ENCODE assay signal across 8 cellular contexts in genomic region chr22:41834005-41834975, GRCh38. TPM values are rescaled to one million over a fixed set of nuclear protein-coding genes. Genes with fewer than 3 reads are reported as not detected.
DNase-seq lines count a peak whose midpoint lies in the region; ATAC-seq and TF ChIP-seq lines count a peak whose summit lies in the region.

No MANE protein-coding gene starts in this region.

- CTCF ChIA-PET in Caco-2 (lab: Charles Lee) = interaction anchor here (1.3 kb wide), 1 partner anchor 137 kb away, joined by 3 read pairs; no protein-coding TSS in a partner anchor
- CTCF ChIA-PET in naive thymus-derived CD4-positive, alpha-beta T cell (lab: Charles Lee) = interaction anchor here (0.6 to 1.1 kb wide), 4 partner anchors 12 to 110 kb away, joined by 3 to 4 read pairs (median 3); no protein-coding TSS in a partner anchor

- POLR2A ChIA-PET in Caco-2 (lab: Charles Lee) = interaction anchor here (1.0 kb wide), 1 partner anchor 12 kb away, joined by 4 read pairs; no protein-coding TSS in a partner anchor
- POLR2A ChIA-PET in naive thymus-derived CD4-positive, alpha-beta T cell (lab: Charles Lee) = interaction anchor here (0.6 to 8.0 kb wide), 12 partner anchors 9 to 610 kb away, joined by 3 to 61 read pairs (median 8); partner anchors contain the start of gene CCDC134

- intact Hi-C loops in Caco-2 (cut with micrococcal nuclease; ENCODE audit: unreplicated experiment) = no loop called here
- intact Hi-C loops in naive thymus-derived CD4-positive, alpha-beta T cell (cut with micrococcal nuclease) = loop anchor here (1.0 to 10.0 kb wide), 2 partner anchors 23 to 241 kb away; partner anchors contain the start of genes NAGA (in 1 of the 2), PHETA2 (in 1 of the 2) and SMDT1 (in 1 of the 2)

- no peaks in the 10 kb centered on the region for H3K27me3 Mint-ChIP-seq in Caco-2 (ENCODE audit: insufficient read depth, unreplicated experiment)
- no peaks in the 10 kb centered on the region for H3K27me3 Mint-ChIP-seq in chondrocyte (ENCODE audit: low read depth)
- H3K27me3 Mint-ChIP-seq in naive thymus-derived CD4-positive, alpha-beta T cell = peaks cover 0 to 2% (median 0%) of the 10 kb centered on the region in 5 donors

- TSS peak; percentile 58 for BruUV-seq in Caco-2 (replicated peaks; lab: Mats Ljungman, UMichigan)

- peaks cover 18% of the 10 kb centered on the region for H3K4me1 ChIP-seq in Caco-2
- peaks cover 0 to 10% of the 10 kb centered on the region in 2 donors for H3K4me1 ChIP-seq in naive thymus-derived CD4-positive, alpha-beta T cell (ENCODE audit: control insufficient read depth in 2 of 2, insufficient read depth in 2 of 2, low read length in 2 of 2)

- peak overlapping the region; percentile 94 for H3K4me3 ChIP-seq in Caco-2 (ENCODE audit: low read depth, low read length)
- H3K4me3 ChIP-seq in naive thymus-derived CD4-positive, alpha-beta T cell (ENCODE audit: low read length) = peak overlapping the region; percentile 99

- TF ChIP-seq CTCF in Caco-2 (IDR thresholded peaks at IDR 0.05; ENCODE audit: insufficient read depth in 1 of 2, low read depth in 1 of 2, low read length in 1 of 2, severe bottlenecking in 1 of 2, unreplicated experiment in 1 of 2) (no peak), chondrocyte (IDR thresholded peaks at IDR 0.05) (no peak)

- peaks cover 55% of the 10 kb centered on the region for H3K36me3 Mint-ChIP-seq in Caco-2 (ENCODE audit: insufficient read depth, unreplicated experiment)
- peaks cover 16% of the 10 kb centered on the region for H3K36me3 Mint-ChIP-seq in chondrocyte (ENCODE audit: low read depth)
- H3K36me3 Mint-ChIP-seq in naive thymus-derived CD4-positive, alpha-beta T cell = peaks cover 0 to 48% (median 4%) of the 10 kb centered on the region in 5 donors

- DNase-seq in Caco-2 = no peak
- DNase-seq in NAMALWA (ENCODE audit: low spot score) = peak; percentile 56
- DNase-seq in chondrocyte (ENCODE audit: low spot score) = no peak
- no peak for DNase-seq in naive thymus-derived CD4-positive, alpha-beta T cell

- peaks cover 2% of the 10 kb centered on the region for H3K36me3 ChIP-seq in Caco-2 (ENCODE audit: control insufficient read depth, insufficient read depth, low read length)
- peaks cover 0 to 3% (median 0%) of the 10 kb centered on the region in 3 experiments for H3K36me3 ChIP-seq in naive thymus-derived CD4-positive, alpha-beta T cell (ENCODE audit: control insufficient read depth in 2 of 3, insufficient read depth in 3 of 3, low read length in 3 of 3)

- peaks cover 19% of the 10 kb centered on the region for H3K4me1 Mint-ChIP-seq in Caco-2 (ENCODE audit: low read depth, unreplicated experiment)
- H3K4me1 Mint-ChIP-seq in chondrocyte (ENCODE audit: low read depth) = peaks cover 51% of the 10 kb centered on the region
- H3K4me1 Mint-ChIP-seq in naive thymus-derived CD4-positive, alpha-beta T cell = peaks cover 23 to 60% (median 43%) of the 10 kb centered on the region in 7 donors

- H3K9me3 ChIP-seq in Caco-2 = no peaks in the 10 kb centered on the region
- H3K9me3 ChIP-seq in naive thymus-derived CD4-positive, alpha-beta T cell (ENCODE audit: control insufficient read depth in 2 of 3, low read length in 3 of 3) = no peaks in the 10 kb centered on the region

- H3K9me3 Mint-ChIP-seq in Caco-2 (ENCODE audit: unreplicated experiment) = no peaks in the 10 kb centered on the region
- H3K9me3 Mint-ChIP-seq in chondrocyte (ENCODE audit: low read depth) = no peaks in the 10 kb centered on the region
- peaks cover 0 to 2% (median 0%) of the 10 kb centered on the region in 11 donors for H3K9me3 Mint-ChIP-seq in naive thymus-derived CD4-positive, alpha-beta T cell

- no peak for ATAC-seq in naive thymus-derived CD4-positive, alpha-beta T cell
- ATAC-seq in GM19351 (IDR thresholded peaks at IDR 0.05; ENCODE audit: unreplicated experiment) (no peak), HG03196 (IDR thresholded peaks at IDR 0.05; ENCODE audit: unreplicated experiment) (no peak), GM19467 (IDR thresholded peaks at IDR 0.05; ENCODE audit: unreplicated experiment) (no peak), HG03521 (IDR thresholded peaks at IDR 0.05; ENCODE audit: unreplicated experiment) (no peak)

- no peaks in the 10 kb centered on the region for H3K27me3 ChIP-seq in Caco-2 (replicated peaks; ENCODE audit: control insufficient read depth, insufficient read depth, low read length)
- no peaks in the 10 kb centered on the region for H3K27me3 ChIP-seq in naive thymus-derived CD4-positive, alpha-beta T cell (ENCODE audit: control insufficient read depth in 2 of 2, insufficient read depth in 2 of 2, low read length in 2 of 2)

- peak overlapping the region; percentile 97 for H3K27ac ChIP-seq in naive thymus-derived CD4-positive, alpha-beta T cell (ENCODE audit: low read depth, low read length)

- H3K4me3 Mint-ChIP-seq in Caco-2 (ENCODE audit: unreplicated experiment) (peak overlapping the region; percentile 98), chondrocyte (ENCODE audit: unreplicated experiment) (peak overlapping the region; percentile 86)
- H3K4me3 Mint-ChIP-seq in naive thymus-derived CD4-positive, alpha-beta T cell = peak overlapping the region; percentile 82 to 96 (median 90)

- H3K27ac Mint-ChIP-seq in Caco-2 (ENCODE audit: unreplicated experiment) (peak overlapping the region; percentile 95), chondrocyte (ENCODE audit: unreplicated experiment) (peak overlapping the region; percentile 84)
- peak overlapping the region; percentile 57 to 95 (median 93) for H3K27ac Mint-ChIP-seq in naive thymus-derived CD4-positive, alpha-beta T cell

RNA-seq across cellular contexts. Expression of gene SREBF2, which starts 1.4 kb away (rescaled TPM):
- 134 and 150 TPM in 2 replicates for total RNA-seq in Caco-2 (2022)
- total RNA-seq in chondrocyte = 91.3 to 106 TPM (median 100 TPM) in 3 replicates
- total RNA-seq in naive thymus-derived CD4-positive, alpha-beta T cell = 100 to 1,000 TPM in 3 of 5 experiments, 10 to 100 TPM in 2; 71.5 to 117 (median 101) TPM
- polyA plus RNA-seq in naive thymus-derived CD4-positive, alpha-beta T cell = 10 to 100 TPM; 17.4 to 21.0 TPM

RNA-seq across cellular contexts. Expression of gene CCDC134, which starts 33.8 kb away (rescaled TPM):
- total RNA-seq in Caco-2 (2022) (24.3 and 24.8 TPM in 2 replicates), chondrocyte (6.6 to 10.1 TPM (median 7.0 TPM) in 3 replicates)
- 10 to 100 TPM; 13.7 to 22.8 (median 18.2) TPM for total RNA-seq in naive thymus-derived CD4-positive, alpha-beta T cell
- polyA plus RNA-seq in naive thymus-derived CD4-positive, alpha-beta T cell = 1 to 10 TPM; 4.5 to 9.1 TPM
